ENCODE assay signal across 8 cellular contexts in genomic region chr11:46553746-46554204, GRCh38. TPM values are rescaled to one million over a fixed set of nuclear protein-coding genes. Genes with fewer than 3 reads are reported as not detected.
A peak's percentile ranks its signal among the peaks of the same experiment; 100 is the strongest.
DNase-seq lines count a peak whose midpoint lies in the region; ATAC-seq and TF ChIP-seq lines count a peak whose summit lies in the region.

No MANE protein-coding gene starts in this region.

- H3K4me3 ChIP-seq in mucosa of stomach (ENCODE audit: low read length), result no peak overlapping the region

- no peaks in the 10 kb centered on the region for H3K9me3 ChIP-seq in mucosa of stomach (ENCODE audit: control insufficient read depth, low read length)

- TF ChIP-seq POLR2A in GM18505 (IDR thresholded peaks at IDR 0.05; ENCODE audit: borderline replicate concordance, extremely low read depth, insufficient read depth, insufficient read length), result no peak

- ATAC-seq in natural killer cell (no peak), GM21619 (IDR thresholded peaks at IDR 0.05; ENCODE audit: unreplicated experiment) (no peak), GM18505 (IDR thresholded peaks at IDR 0.05; ENCODE audit: unreplicated experiment) (no peak), GM18858 (IDR thresholded peaks at IDR 0.05; ENCODE audit: unreplicated experiment) (no peak)
- no peak for ATAC-seq in natural killer cell treated with Interleukin-12 subunit alpha and Interleukin-12 subunit beta and Interleukin-15 and Interleukin-18, amount 100 ng/mL, for 72 hours

- no peaks in the 10 kb centered on the region for H3K36me3 ChIP-seq in mucosa of stomach (ENCODE audit: control insufficient read depth, insufficient read depth, low read length)

- no peaks in the 10 kb centered on the region for H3K27me3 Mint-ChIP-seq in natural killer cell (ENCODE audit: low read depth in 2 of 2)
- H3K27me3 Mint-ChIP-seq in natural killer cell treated with Interleukin-12 subunit alpha and Interleukin-12 subunit beta and Interleukin-15 and Interleukin-18, amount 100 ng/mL, for 72 hours, result no peaks in the 10 kb centered on the region

- H3K4me3 Mint-ChIP-seq in natural killer cell, result no peak overlapping the region
- H3K4me3 Mint-ChIP-seq in natural killer cell treated with Interleukin-12 subunit alpha and Interleukin-12 subunit beta and Interleukin-15 and Interleukin-18, amount 100 ng/mL, for 72 hours, result no peak overlapping the region

- peak overlapping the region; percentile 14 to 54 for H3K27ac Mint-ChIP-seq in natural killer cell
- H3K27ac Mint-ChIP-seq in natural killer cell treated with Interleukin-12 subunit alpha and Interleukin-12 subunit beta and Interleukin-15 and Interleukin-18, amount 100 ng/mL, for 72 hours, result peak overlapping the region in 1 of 2 donors; percentile 24

- H3K4me1 ChIP-seq in mucosa of stomach (ENCODE audit: control insufficient read depth, insufficient read depth, low read length), result peaks cover 38% of the 10 kb centered on the region

- H3K9ac ChIP-seq in mucosa of stomach (ENCODE audit: low read length), result peak overlapping the region; percentile 11

- H3K4me1 Mint-ChIP-seq in natural killer cell, result peaks cover 38 to 41% of the 10 kb centered on the region in 2 donors
- H3K4me1 Mint-ChIP-seq in natural killer cell treated with Interleukin-12 subunit alpha and Interleukin-12 subunit beta and Interleukin-15 and Interleukin-18, amount 100 ng/mL, for 72 hours (ENCODE audit: low read depth in 2 of 2), result peaks cover 25 to 28% of the 10 kb centered on the region in 2 donors

- H3K36me3 Mint-ChIP-seq in natural killer cell, result no peaks in the 10 kb centered on the region
- H3K36me3 Mint-ChIP-seq in natural killer cell treated with Interleukin-12 subunit alpha and Interleukin-12 subunit beta and Interleukin-15 and Interleukin-18, amount 100 ng/mL, for 72 hours, result no peaks in the 10 kb centered on the region

- no peaks in the 10 kb centered on the region for H3K27me3 ChIP-seq in mucosa of stomach (ENCODE audit: control insufficient read depth, insufficient read depth, low read length)

- TF ChIP-seq CTCF in natural killer cell (IDR thresholded peaks at IDR 0.05), result no peak

- H3K9me3 Mint-ChIP-seq in natural killer cell, result no peaks in the 10 kb centered on the region
- no peaks in the 10 kb centered on the region for H3K9me3 Mint-ChIP-seq in natural killer cell treated with Interleukin-12 subunit alpha and Interleukin-12 subunit beta and Interleukin-15 and Interleukin-18, amount 100 ng/mL, for 72 hours

- intact Hi-C loops in natural killer cell (cut with micrococcal nuclease), result no loop called here

- DNase-seq in natural killer cell, result no peak
- DNase-seq in natural killer cell treated with Interleukin-12 subunit alpha and Interleukin-12 subunit beta and Interleukin-15 and Interleukin-18, amount 100 ng/mL, for 72 hours (ENCODE audit: low spot score), result no peak
- peak; percentile 73 for DNase-seq in dermis blood vessel endothelial cell
- DNase-seq in stimulated activated CD4-positive, alpha-beta T cell treated with anti-CD3 and anti-CD28 coated beads, Interleukin-1b, Interleukin-23, amount 100 ng/mL, for 48 hours, result no peak

RNA-seq across cellular contexts. Expression of gene AMBRA1, which starts 40.0 kb away (rescaled TPM):
- 10 to 100 TPM; 41.3 to 52.7 (median 46.2) TPM for total RNA-seq in natural killer cell
- total RNA-seq in natural killer cell treated with Interleukin-12 subunit alpha and Interleukin-12 subunit beta and Interleukin-15 and Interleukin-18, amount 100 ng/mL, for 72 hours, result 10 to 100 TPM; 50.7 to 72.4 TPM
- 20.9 and 27.3 TPM in 2 replicates for total RNA-seq in dermis blood vessel endothelial cell
